Comparison of ENCODE assay signal across 25 cellular contexts in genomic region chr11:76747428-76747979, GRCh38. TPM values are rescaled to one million over a fixed set of nuclear protein-coding genes. Genes with fewer than 3 reads are reported as not detected.
"Had no signal": no experiment of that assay in that cellular context is flagged by ENCODE, and none has a peak within 500 bp of the region (broad histone marks: within the 10 kb centered on the region; RNA-seq: fewer than 3 reads in every experiment).

No MANE protein-coding gene starts in this region.

- H3K27ac Mint-ChIP-seq: activated naive CD4-positive, alpha-beta T cell treated with anti-CD3 and anti-CD28 coated beads, Interleukin-2, amount 50 U/mL, for 24 hours; activated T-cell treated with anti-CD3 and anti-CD28 coated beads, Interleukin-2, amount 50 U/mL, for 72 hours; natural killer cell treated with Interleukin-12 subunit alpha and Interleukin-12 subunit beta and Interleukin-15 and Interleukin-18, amount 100 ng/mL, for 72 hours; T-cell; T-helper 2 cell treated with Interferon-gamma antibody and Interleukin-4, amounts not matched to agents 5 μg/mL and 100 μg/mL, for 36 hours had no signal

- H3K27ac ChIP-seq: brain microvascular endothelial cell, foreskin keratinocyte, left ventricle myocardium inferior, parathyroid adenoma, testis, upper lobe of left lung had no signal

- DNase-seq: activated CD4-positive, alpha-beta T cell treated with anti-CD3 and anti-CD28 coated beads for 4 hours; activated CD4-positive, alpha-beta T cell treated with anti-CD3 and anti-CD28 coated beads, Interleukin-2, amount 50 U/mL, for 48 hours; activated CD4-positive, CD25-positive, alpha-beta regulatory T cell; activated effector memory CD4-positive, alpha-beta T cell treated with anti-CD3 and anti-CD28 coated beads, Interleukin-2, amount 50 U/mL, for 16 hours; activated T-cell treated with anti-CD3 and anti-CD28 coated beads, Interleukin-2, amount 50 U/mL, for 72 hours; anterior cingulate cortex; brain microvascular endothelial cell; caudate nucleus; dermis blood vessel endothelial cell; effector CD8-positive, alpha-beta T cell; foreskin keratinocyte; kidney glomerular epithelial cell; left ventricle myocardium inferior; nucleus accumbens; stimulated activated CD8-positive, alpha-beta memory T cell treated with anti-CD3 and anti-CD28 coated beads, Interleukin-4, amount 100 ng/mL, for 48 hours; stimulated activated naive CD4-positive, alpha-beta T cell; T-cell; testis; upper lobe of left lung had no signal

- H3K27me3 Mint-ChIP-seq: activated naive CD4-positive, alpha-beta T cell treated with anti-CD3 and anti-CD28 coated beads, Interleukin-2, amount 50 U/mL, for 24 hours had no signal

- ATAC-seq: activated T-cell treated with anti-CD3 and anti-CD28 coated beads, Interleukin-2, amount 50 U/mL, for 72 hours; foreskin keratinocyte; natural killer cell treated with Interleukin-12 subunit alpha and Interleukin-12 subunit beta and Interleukin-15 and Interleukin-18, amount 100 ng/mL, for 72 hours; T-cell had no signal

- H3K36me3 Mint-ChIP-seq: activated naive CD4-positive, alpha-beta T cell treated with anti-CD3 and anti-CD28 coated beads, Interleukin-2, amount 50 U/mL, for 24 hours; natural killer cell treated with Interleukin-12 subunit alpha and Interleukin-12 subunit beta and Interleukin-15 and Interleukin-18, amount 100 ng/mL, for 72 hours; T-cell had no signal

- H3K4me1 Mint-ChIP-seq: activated naive CD4-positive, alpha-beta T cell treated with anti-CD3 and anti-CD28 coated beads, Interleukin-2, amount 50 U/mL, for 24 hours; T-cell had no signal

- H3K4me3 ChIP-seq: left ventricle myocardium inferior, skin epidermis, testis, upper lobe of left lung had no signal

- FAIRE-seq: TTC549 had no signal

- H3K9me3 ChIP-seq: left ventricle myocardium inferior, testis, upper lobe of left lung had no signal

- H3K27me3 ChIP-seq: brain microvascular endothelial cell, foreskin keratinocyte, testis, upper lobe of left lung had no signal

- H3K79me2 ChIP-seq: parathyroid adenoma had no signal

- H3K9me3 Mint-ChIP-seq: activated naive CD4-positive, alpha-beta T cell treated with anti-CD3 and anti-CD28 coated beads, Interleukin-2, amount 50 U/mL, for 24 hours; activated T-cell treated with anti-CD3 and anti-CD28 coated beads, Interleukin-2, amount 50 U/mL, for 72 hours; natural killer cell treated with Interleukin-12 subunit alpha and Interleukin-12 subunit beta and Interleukin-15 and Interleukin-18, amount 100 ng/mL, for 72 hours; T-cell; T-helper 2 cell treated with Interferon-gamma antibody and Interleukin-4, amounts not matched to agents 5 μg/mL and 100 μg/mL, for 36 hours had no signal

- H3K4me3 Mint-ChIP-seq: activated naive CD4-positive, alpha-beta T cell treated with anti-CD3 and anti-CD28 coated beads, Interleukin-2, amount 50 U/mL, for 24 hours; activated T-cell treated with anti-CD3 and anti-CD28 coated beads, Interleukin-2, amount 50 U/mL, for 72 hours; natural killer cell treated with Interleukin-12 subunit alpha and Interleukin-12 subunit beta and Interleukin-15 and Interleukin-18, amount 100 ng/mL, for 72 hours; T-cell; T-helper 2 cell treated with Interferon-gamma antibody and Interleukin-4, amounts not matched to agents 5 μg/mL and 100 μg/mL, for 36 hours had no signal

- H2AFZ ChIP-seq: parathyroid adenoma had no signal

- H3K4me1 ChIP-seq: foreskin keratinocyte had no signal

- H3K36me3 ChIP-seq: brain microvascular endothelial cell, left ventricle myocardium inferior, upper lobe of left lung had no signal

- H3K9ac ChIP-seq: parathyroid adenoma had no signal

RNA-seq across cellular contexts. Expression of gene TSKU, which starts 35.7 kb away (rescaled TPM):
- total RNA-seq: natural killer cell treated with Interleukin-12 subunit alpha and Interleukin-12 subunit beta and Interleukin-15 and Interleukin-18, amount 100 ng/mL, for 72 hours had no signal
